Comparison of ENCODE assay signal across 1 cellular context in the genomic region with DNA sequence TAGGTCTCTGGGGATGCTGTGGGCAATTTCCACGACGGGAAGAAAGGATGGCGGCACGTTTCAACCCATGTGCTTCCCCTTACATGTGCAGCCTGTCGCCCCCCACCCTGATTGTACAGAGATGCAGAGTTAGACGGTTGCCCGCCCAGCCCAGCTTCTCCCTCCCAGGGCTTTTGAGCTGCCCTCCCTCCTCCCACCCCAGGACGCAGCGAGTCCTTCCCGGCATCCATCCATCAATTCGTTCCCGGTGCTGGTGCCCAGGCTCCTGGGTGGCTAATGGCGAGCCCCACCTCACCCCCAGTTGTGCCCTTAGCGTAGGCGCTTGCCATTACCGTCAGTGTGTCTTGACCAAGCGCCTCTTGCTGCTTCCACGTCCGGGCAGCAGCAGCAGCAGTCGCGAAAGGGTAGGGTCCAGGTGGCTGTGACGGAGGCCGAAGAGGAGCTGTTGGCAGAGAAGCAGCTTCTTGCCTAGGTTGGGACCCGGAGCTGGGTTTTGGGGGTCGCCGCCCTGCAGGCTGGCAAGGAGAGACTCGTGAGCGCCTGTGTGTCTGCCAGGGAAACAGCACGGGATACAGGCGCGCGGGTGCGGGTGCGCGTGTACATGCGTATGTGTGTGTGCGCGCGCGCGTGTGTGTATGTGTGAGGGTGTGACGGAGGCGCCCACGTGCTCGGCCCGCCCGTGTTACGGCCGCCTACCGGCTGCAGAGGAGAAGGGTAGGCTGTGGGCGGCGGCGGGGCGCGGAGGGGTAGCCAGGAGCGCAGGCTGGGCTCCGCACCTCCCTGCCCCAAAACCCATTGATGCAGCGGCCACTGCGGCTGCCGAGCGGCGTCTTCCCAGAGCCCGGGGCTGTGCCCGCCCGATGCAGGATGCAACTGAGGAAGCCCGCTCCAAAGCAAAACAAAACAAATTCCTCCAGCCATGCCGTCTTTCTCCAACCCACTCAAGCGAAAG.
TF ChIP-seq lines count a peak whose summit lies in the region.

TSS of gene SLC6A15 (minus strand) at position 609 of the 952 bp plus-strand sequence. CDS start 20,679 bp downstream, outside the sequence.

TF ChIP-seq in SK-N-SH, 30 proteins besides CTCF, POLR2A, EP300 and RAD21 (continued from another document):
- TF ChIP-seq FOXJ3 (CRISPR knock-in tag; IDR thresholded peaks at IDR 0.05): no peak
- TF ChIP-seq NRF1 (IDR thresholded peaks at IDR 0.05; ENCODE audit: low read depth, low read length): peak; percentile 66
- TF ChIP-seq TCF12 (IDR thresholded peaks at IDR 0.05): 0 out of 2 replicates have a peak, but pooled peaks have one; percentile 6
- TF ChIP-seq, protein P1, sequence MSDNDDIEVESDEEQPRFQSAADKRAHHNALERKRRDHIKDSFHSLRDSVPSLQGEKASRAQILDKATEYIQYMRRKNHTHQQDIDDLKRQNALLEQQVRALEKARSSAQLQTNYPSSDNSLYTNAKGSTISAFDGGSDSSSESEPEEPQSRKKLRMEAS (IDR thresholded peaks at IDR 0.05; ENCODE audit: low read depth): peak; percentile 99
- TF ChIP-seq MXI1 (IDR thresholded peaks at IDR 0.05; ENCODE audit: low read depth, low read length): peak; percentile 96
- TF ChIP-seq, protein P2, sequence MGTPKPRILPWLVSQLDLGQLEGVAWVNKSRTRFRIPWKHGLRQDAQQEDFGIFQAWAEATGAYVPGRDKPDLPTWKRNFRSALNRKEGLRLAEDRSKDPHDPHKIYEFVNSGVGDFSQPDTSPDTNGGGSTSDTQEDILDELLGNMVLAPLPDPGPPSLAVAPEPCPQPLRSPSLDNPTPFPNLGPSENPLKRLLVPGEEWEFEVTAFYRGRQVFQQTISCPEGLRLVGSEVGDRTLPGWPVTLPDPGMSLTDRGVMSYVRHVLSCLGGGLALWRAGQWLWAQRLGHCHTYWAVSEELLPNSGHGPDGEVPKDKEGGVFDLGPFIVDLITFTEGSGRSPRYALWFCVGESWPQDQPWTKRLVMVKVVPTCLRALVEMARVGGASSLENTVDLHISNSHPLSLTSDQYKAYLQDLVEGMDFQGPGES (IDR thresholded peaks at IDR 0.05; ENCODE audit: low read depth, low read length): no peak
- no peak for TF ChIP-seq POLR2AphosphoS5 (IDR thresholded peaks at IDR 0.05; ENCODE audit: low read depth, low read length)
- TF ChIP-seq, protein P3, sequence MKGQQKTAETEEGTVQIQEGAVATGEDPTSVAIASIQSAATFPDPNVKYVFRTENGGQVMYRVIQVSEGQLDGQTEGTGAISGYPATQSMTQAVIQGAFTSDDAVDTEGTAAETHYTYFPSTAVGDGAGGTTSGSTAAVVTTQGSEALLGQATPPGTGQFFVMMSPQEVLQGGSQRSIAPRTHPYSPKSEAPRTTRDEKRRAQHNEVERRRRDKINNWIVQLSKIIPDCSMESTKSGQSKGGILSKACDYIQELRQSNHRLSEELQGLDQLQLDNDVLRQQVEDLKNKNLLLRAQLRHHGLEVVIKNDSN (IDR thresholded peaks at IDR 0.05; ENCODE audit: borderline replicate concordance, low read depth): peak; percentile 87
